In genomic region chr6:154732824-154733609, GRCh38 we compare ENCODE assay signal across 8 cellular contexts. TPM values are rescaled to one million over a fixed set of nuclear protein-coding genes. Genes with fewer than 3 reads are reported as not detected.
DNase-seq lines count a peak whose midpoint lies in the region; ATAC-seq and TF ChIP-seq lines count a peak whose summit lies in the region.

Gene SCAF8 (plus strand): TSS chr6:154733416. CDS start chr6:154733901, 485 bp downstream.

- no peaks in the 10 kb centered on the region for H3K9me3 Mint-ChIP-seq in neural crest cell

- peaks cover 14% of the 10 kb centered on the region for H3K36me3 ChIP-seq in RWPE2 (ENCODE audit: low read depth)
- H3K36me3 ChIP-seq in stomach smooth muscle (ENCODE audit: control insufficient read depth in 2 of 2, insufficient read depth in 2 of 2, low read length in 2 of 2) = peaks cover 0 to 4% of the 10 kb centered on the region in 2 donors

- H3K27ac ChIP-seq in RWPE2 (ENCODE audit: poor library complexity, severe bottlenecking) = peak within 1 kb of the TSS; percentile 86
- H3K27ac ChIP-seq in stomach smooth muscle (ENCODE audit: low read length) = peak within 1 kb of the TSS; percentile 96

- TF ChIP-seq CTCF in RWPE2 (IDR thresholded peaks at IDR 0.05; ENCODE audit: poor library complexity, severe bottlenecking) = peak; percentile 97
- TF ChIP-seq CTCF in neural crest cell (conservative IDR thresholded peaks at IDR 0.05) = peak; percentile 87

- DNase-seq in ELF-1 (ENCODE audit: low read depth, low spot score) = peak; percentile 91
- peak; percentile 87 for DNase-seq in KBM-7
- peak; percentile 66 for DNase-seq in RWPE2 (ENCODE audit: low spot score)
- peak; percentile 96 for DNase-seq in activated effector memory CD4-positive, alpha-beta T cell treated with anti-CD3 and anti-CD28 coated beads, Interleukin-2, amount 50 U/mL, for 16 hours
- peak; percentile 42 for DNase-seq in fibroblast of the conjunctiva (ENCODE audit: low read depth)
- DNase-seq in neural crest cell (ENCODE audit: low read depth, low spot score) = peak; percentile 84

- H3K27me3 ChIP-seq in RWPE2 (ENCODE audit: insufficient read depth, poor library complexity, severe bottlenecking) (no peaks in the 10 kb centered on the region), stomach smooth muscle (ENCODE audit: control insufficient read depth in 1 of 2, insufficient read depth in 2 of 2, low read length in 2 of 2) (no peaks in the 10 kb centered on the region)

- H3K36me3 Mint-ChIP-seq in neural crest cell (ENCODE audit: low read depth) = peaks cover 7% of the 10 kb centered on the region

- H3K4me1 Mint-ChIP-seq in neural crest cell = peaks cover 47% of the 10 kb centered on the region

- peak; percentile 82 for ATAC-seq in GM21723 (IDR thresholded peaks at IDR 0.05; ENCODE audit: unreplicated experiment)
- ATAC-seq in RWPE2 (ENCODE audit: low read depth) = peak; percentile 76

- H3K4me1 ChIP-seq in RWPE2 (ENCODE audit: insufficient read depth, poor library complexity, severe bottlenecking) = peaks cover 13% of the 10 kb centered on the region
- H3K4me1 ChIP-seq in stomach smooth muscle (ENCODE audit: control insufficient read depth, insufficient read depth, low read length) = peaks cover 27% of the 10 kb centered on the region

- no peaks in the 10 kb centered on the region for H3K9me3 ChIP-seq in RWPE2 (ENCODE audit: severe bottlenecking)
- H3K9me3 ChIP-seq in stomach smooth muscle (ENCODE audit: control insufficient read depth in 2 of 2, low read length in 2 of 2) = no peaks in the 10 kb centered on the region

- peak within 1 kb of the TSS; percentile 99 for H3K27ac Mint-ChIP-seq in neural crest cell (ENCODE audit: unreplicated experiment)

- H3K9ac ChIP-seq in stomach smooth muscle (ENCODE audit: low read length in 2 of 2) = peak within 1 kb of the TSS; percentile 86 to 89

- H3K4me3 ChIP-seq in RWPE2 (ENCODE audit: severe bottlenecking) (peak within 1 kb of the TSS; percentile 85), stomach smooth muscle (ENCODE audit: low read length in 2 of 2) (peak within 1 kb of the TSS; percentile 73 to 97)

- in situ Hi-C loops in KBM-7 (cut with MboI; ENCODE audit: low pct_unique_long_range_greater_than_20kb, low sequenced_read_pairs) = no loop called here

- no peaks in the 10 kb centered on the region for H3K27me3 Mint-ChIP-seq in neural crest cell (ENCODE audit: low read depth)

- peak within 1 kb of the TSS; percentile 97 for H3K4me3 Mint-ChIP-seq in neural crest cell

RNA-seq across cellular contexts. Expression of gene SCAF8, which starts in this region (rescaled TPM):
- total RNA-seq in neural crest cell = 63.6 and 64.8 TPM in 2 replicates

Comparison
In these comparisons a context has a peak if more than half of its experiments do, and no peak if none do; other contexts are left out.
1. Peak in every context shown above with its lines: DNase-seq, ATAC-seq, H3K4me3 ChIP-seq and H3K27ac ChIP-seq.
2. DNase-seq: peak in every context shown above with its lines; median percentile 96 in activated effector memory CD4-positive, alpha-beta T cell treated with anti-CD3 and anti-CD28 coated beads, Interleukin-2, amount 50 U/mL, for 16 hours; 91 in ELF-1; 87 in KBM-7; 84 in neural crest cell; 66 in RWPE2; 42 in fibroblast of the conjunctiva.